In the genomic region with DNA sequence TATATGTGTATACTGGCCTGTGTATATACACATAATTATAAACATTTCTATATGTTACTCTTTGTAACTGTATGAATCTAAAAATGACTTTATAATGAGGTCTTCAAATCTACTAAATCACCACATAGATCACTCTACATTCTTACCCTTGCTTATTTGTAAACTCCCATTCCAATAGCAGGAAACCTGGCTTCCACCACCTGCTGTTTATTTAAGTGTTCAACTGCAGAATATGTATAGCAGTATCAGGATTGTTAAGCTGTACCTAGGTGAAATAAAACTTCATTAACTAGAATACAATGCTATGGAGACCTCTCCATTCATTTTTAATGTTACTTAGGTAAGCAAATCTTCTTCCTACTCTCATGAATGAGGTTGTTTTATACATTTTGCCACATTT, we compare ENCODE assay signal across 26 cellular contexts.
"Had no signal": no experiment of that assay in that cellular context is flagged by ENCODE, and none has a peak within 500 bp of the region (broad histone marks: within the 10 kb centered on the region; RNA-seq: fewer than 3 reads in every experiment).

No MANE protein-coding gene starts in this region.

- H3K36me3 Mint-ChIP-seq: naive thymus-derived CD4-positive, alpha-beta T cell; stimulated activated naive B cell treated with anti-CD40 and anti-IgM and Interleukin-4, amounts not matched to agents 10 μg/mL and 1 μg/mL and 100 μg/mL, for 72 hours had no signal

- H3K4me1 Mint-ChIP-seq: naive thymus-derived CD4-positive, alpha-beta T cell; stimulated activated naive B cell treated with anti-CD40 and anti-IgM and Interleukin-4, amounts not matched to agents 10 μg/mL and 1 μg/mL and 100 μg/mL, for 72 hours had no signal

- H3K36me3 ChIP-seq: left ventricle myocardium inferior, ovary, right atrium auricular region, right lobe of liver, stomach, thyroid gland, transverse colon, upper lobe of left lung, vagina had no signal

- H3K9me3 ChIP-seq: mucosa of descending colon, ovary, right atrium auricular region, right lobe of liver, testis, thyroid gland, transverse colon, upper lobe of left lung, vagina had no signal

- H3K27me3 ChIP-seq: ovary, right atrium auricular region, right lobe of liver, stomach, testis, thyroid gland, transverse colon, upper lobe of left lung, vagina had no signal

- H3K4me2 ChIP-seq: smooth muscle cell had no signal

- H3K27ac Mint-ChIP-seq: mesothelial cell of epicardium; naive thymus-derived CD4-positive, alpha-beta T cell; natural killer cell treated with Interleukin-12 subunit alpha and Interleukin-12 subunit beta and Interleukin-15 and Interleukin-18, amount 100 ng/mL, for 72 hours; progenitor cell of endocrine pancreas; stimulated activated naive B cell treated with anti-CD40 and anti-IgM and Interleukin-4, amounts not matched to agents 10 μg/mL and 1 μg/mL and 100 μg/mL, for 72 hours had no signal

- H3K4me1 ChIP-seq: left ventricle myocardium inferior, right atrium auricular region, right lobe of liver, stomach, testis, thyroid gland, transverse colon, upper lobe of left lung, vagina had no signal

- DNase-seq: hypothalamus; islet precursor cell; left ventricle myocardium inferior; mesendoderm; mucosa of descending colon; naive thymus-derived CD4-positive, alpha-beta T cell; ovary; right lobe of liver; stimulated activated CD4-positive, alpha-beta T cell treated with anti-CD3 and anti-CD28 coated beads, Interleukin-1b, Interleukin-23, amount 100 ng/mL, for 48 hours; stimulated activated CD4-positive, alpha-beta T cell treated with anti-CD3 and anti-CD28 coated beads, Interleukin-2, amount 100 ng/mL, for 48 hours; stimulated activated CD4-positive, alpha-beta T cell treated with anti-CD3 and anti-CD28 coated beads, Interleukin-4, amount 100 ng/mL, for 4 hours; stimulated activated CD8-positive, alpha-beta memory T cell treated with anti-CD3 and anti-CD28 coated beads, Interleukin-4, amount 100 ng/mL, for 48 hours; stimulated activated naive B cell treated with anti-CD40 and anti-IgM and Interleukin-4, amounts not matched to agents 10 μg/mL and 1 μg/mL and 100 μg/mL, for 72 hours; stimulated activated naive CD8-positive, alpha-beta T cell treated with anti-CD3 and anti-CD28 coated beads, Interleukin-15, Interleukin-2, amounts not matched to agents 100 U/mL and 50 U/mL, for 24 hours; stomach; testis; thyroid gland; transverse colon; upper lobe of left lung had no signal

- H3K27ac ChIP-seq: left ventricle myocardium inferior, ovary, right atrium auricular region, right lobe of liver, stomach, testis, thyroid gland, transverse colon, upper lobe of left lung, vagina had no signal

- H3K4me3 ChIP-seq: left ventricle myocardium inferior, lung, mucosa of descending colon, ovary, right atrium auricular region, right lobe of liver, smooth muscle cell, stomach, testis, thyroid gland, transverse colon, upper lobe of left lung, vagina had no signal

- H3K4me3 Mint-ChIP-seq: mesothelial cell of epicardium; naive thymus-derived CD4-positive, alpha-beta T cell; natural killer cell treated with Interleukin-12 subunit alpha and Interleukin-12 subunit beta and Interleukin-15 and Interleukin-18, amount 100 ng/mL, for 72 hours; stimulated activated naive B cell treated with anti-CD40 and anti-IgM and Interleukin-4, amounts not matched to agents 10 μg/mL and 1 μg/mL and 100 μg/mL, for 72 hours had no signal

- ATAC-seq: mucosa of descending colon; naive thymus-derived CD4-positive, alpha-beta T cell; natural killer cell treated with Interleukin-12 subunit alpha and Interleukin-12 subunit beta and Interleukin-15 and Interleukin-18, amount 100 ng/mL, for 72 hours; right lobe of liver; stimulated activated naive B cell treated with anti-CD40 and anti-IgM and Interleukin-4, amounts not matched to agents 10 μg/mL and 1 μg/mL and 100 μg/mL, for 72 hours; stimulated activated naive CD8-positive, alpha-beta T cell treated with anti-CD3 and anti-CD28 coated beads, Interleukin-15, Interleukin-2, amounts not matched to agents 100 U/mL and 50 U/mL, for 24 hours had no signal
